8 cellular contexts compared by ENCODE assay signal in the genomic region with DNA sequence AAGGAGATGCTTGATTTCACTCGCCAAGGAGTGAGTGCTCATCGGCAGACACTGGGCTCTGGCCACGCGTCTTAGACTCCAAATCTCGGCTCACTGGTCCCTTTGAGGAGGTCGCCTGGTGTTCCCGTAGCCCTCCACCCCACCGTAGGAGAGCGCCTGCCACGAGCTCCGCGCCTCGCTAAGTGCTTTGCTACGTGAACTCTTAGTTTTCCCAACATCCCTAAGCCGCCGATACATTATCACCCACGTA. TPM values are rescaled to one million over a fixed set of nuclear protein-coding genes. Genes with fewer than 3 reads are reported as not detected.
DNase-seq lines count a peak whose midpoint lies in the region; ATAC-seq, FAIRE-seq and TF ChIP-seq lines count a peak whose summit lies in the region.

No MANE protein-coding gene starts in this region.

- in situ Hi-C loops in GM13976 (cut with MboI; ENCODE audit: low sequenced_read_pairs, unreplicated experiment), result no loop called here

- H3K27ac Mint-ChIP-seq in T-helper 17 cell, result no peak overlapping the region
- peak overlapping the region; percentile 52 for H3K27ac Mint-ChIP-seq in glutamatergic neuron (ENCODE audit: unreplicated experiment)

- peaks cover 7% of the 10 kb centered on the region for H3K36me3 Mint-ChIP-seq in T-helper 17 cell (ENCODE audit: low read depth)
- no peaks in the 10 kb centered on the region for H3K36me3 Mint-ChIP-seq in glutamatergic neuron (ENCODE audit: unreplicated experiment)

- DNase-seq in GM13976 (ENCODE audit: low spot score) (peak; percentile 40), T-helper 17 cell (no peak), glutamatergic neuron (no peak), RCC 7860 (ENCODE audit: low spot score) (no peak), hypothalamus (lab: John Stamatoyannopoulos, UW) (no peak)

- H3K9me3 Mint-ChIP-seq in glutamatergic neuron (ENCODE audit: unreplicated experiment), result peaks cover 3% of the 10 kb centered on the region

- H3K4me3 ChIP-seq in skeletal muscle satellite cell (ENCODE audit: low read length), result peak overlapping the region; percentile 69

- peaks cover 32% of the 10 kb centered on the region for H3K4me1 ChIP-seq in skeletal muscle satellite cell (ENCODE audit: control insufficient read depth, insufficient read depth, low read length)

- no peaks in the 10 kb centered on the region for H3K9me3 ChIP-seq in T-helper 17 cell (ENCODE audit: control insufficient read depth, low read length, poor library complexity, severe bottlenecking)
- no peaks in the 10 kb centered on the region for H3K9me3 ChIP-seq in skeletal muscle satellite cell (replicated peaks; ENCODE audit: low read length)

- H3K27me3 Mint-ChIP-seq in T-helper 17 cell (peaks cover 71% of the 10 kb centered on the region), glutamatergic neuron (ENCODE audit: unreplicated experiment) (peaks cover 13% of the 10 kb centered on the region)

- H3K4me1 Mint-ChIP-seq in T-helper 17 cell (peaks cover 23% of the 10 kb centered on the region), glutamatergic neuron (ENCODE audit: low read depth, unreplicated experiment) (peaks cover 13% of the 10 kb centered on the region)

- no peak overlapping the region for H3K9ac ChIP-seq in skeletal muscle satellite cell (ENCODE audit: low read depth, low read length)

- ATAC-seq in T-helper 17 cell, result no peak
- no peak for ATAC-seq in HG03280 (IDR thresholded peaks at IDR 0.05; ENCODE audit: unreplicated experiment)
- ATAC-seq in GM18858 (IDR thresholded peaks at IDR 0.05; ENCODE audit: unreplicated experiment), result no peak

- H3K36me3 ChIP-seq in skeletal muscle satellite cell (ENCODE audit: insufficient read depth, low read length), result no peaks in the 10 kb centered on the region

- TF ChIP-seq CTCF in GM13976 (IDR thresholded peaks at IDR 0.05; ENCODE audit: borderline replicate concordance, control extremely low read depth, extremely low read depth, insufficient read depth, missing control alignments) (no peak), glutamatergic neuron (IDR thresholded peaks at IDR 0.05; ENCODE audit: partially characterized antibody, unreplicated experiment) (no peak)

- peak overlapping the region; percentile 86 for H3K4me2 ChIP-seq in skeletal muscle satellite cell (ENCODE audit: low read length)

- H3K4me3 Mint-ChIP-seq in T-helper 17 cell (peak overlapping the region; percentile 88), glutamatergic neuron (ENCODE audit: unreplicated experiment) (peak overlapping the region; percentile 80)

- H3K27me3 ChIP-seq in skeletal muscle satellite cell (ENCODE audit: control insufficient read depth, insufficient read depth, low read length), result peaks cover 34% of the 10 kb centered on the region

- FAIRE-seq in RCC 7860 (lab: Jason Lieb, UNC), result no peak

RNA-seq across cellular contexts. Expression of gene LIPG, which starts 0.8 kb away (rescaled TPM):
- total RNA-seq in T-helper 17 cell (not detected), glutamatergic neuron (ENCODE audit: unreplicated experiment) (10.2 TPM)
- 2.8 and 7.4 TPM in 2 replicates for total RNA-seq in skeletal muscle satellite cell (2012; rRNA removed)

Comparison
In these comparisons a context has a peak if more than half of its experiments do, and no peak if none do; other contexts are left out.
1. RNA of gene LIPG, which starts 0.8 kb away (total RNA-seq): 10.2 TPM in glutamatergic neuron (single experiment); not detected in T-helper 17 cell; every median in the first group is over 10 times any median in the second.